8 cellular contexts compared by ENCODE assay signal in the genomic region with DNA sequence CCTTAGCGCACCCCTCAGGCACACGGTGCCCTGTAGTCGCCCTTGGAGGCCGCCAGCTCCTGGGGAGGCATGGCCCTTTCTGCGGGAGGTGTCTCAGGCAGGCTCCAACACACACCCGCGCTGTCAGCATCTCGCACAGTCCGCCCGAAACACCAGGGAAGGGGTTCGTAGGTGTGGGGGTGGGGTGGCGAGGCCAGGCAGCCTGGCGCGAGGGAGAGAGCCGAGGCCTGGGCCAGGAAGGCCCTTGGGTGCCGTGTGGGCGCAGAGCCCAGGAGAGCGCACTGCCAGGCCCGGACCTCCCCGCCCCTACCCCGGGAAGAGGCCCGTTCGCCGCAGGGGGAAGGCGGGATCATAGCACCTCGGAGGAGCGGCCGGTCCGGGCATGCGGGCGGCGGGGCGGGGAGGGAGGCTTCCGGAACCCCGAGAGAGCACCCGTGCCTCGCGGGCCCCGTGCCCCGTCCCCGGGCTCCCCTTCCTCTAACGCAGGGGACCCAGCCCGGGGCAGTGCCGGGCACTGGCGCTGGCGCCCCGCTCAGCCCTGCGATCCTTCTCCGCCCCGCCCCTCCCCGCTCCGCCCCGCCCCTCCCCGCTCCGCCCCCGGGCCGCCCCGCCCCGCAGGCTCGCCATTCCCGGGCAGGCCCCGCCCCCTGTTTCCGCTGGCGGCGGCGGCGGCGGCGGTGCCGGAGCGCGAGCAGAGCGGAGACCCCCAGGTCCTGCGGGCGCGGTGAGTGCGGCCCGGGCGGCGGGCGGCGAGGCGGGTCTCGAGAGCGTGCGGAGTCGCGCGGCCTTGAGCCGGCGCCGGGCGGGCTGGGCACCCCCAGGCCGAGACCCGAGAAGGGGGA. TPM values are rescaled to one million over a fixed set of nuclear protein-coding genes. Genes with fewer than 3 reads are reported as not detected.
A peak's percentile ranks its signal among the peaks of the same experiment; 100 is the strongest.
DNase-seq lines count a peak whose midpoint lies in the region; ATAC-seq, FAIRE-seq and TF ChIP-seq lines count a peak whose summit lies in the region.

A gene with protein sequence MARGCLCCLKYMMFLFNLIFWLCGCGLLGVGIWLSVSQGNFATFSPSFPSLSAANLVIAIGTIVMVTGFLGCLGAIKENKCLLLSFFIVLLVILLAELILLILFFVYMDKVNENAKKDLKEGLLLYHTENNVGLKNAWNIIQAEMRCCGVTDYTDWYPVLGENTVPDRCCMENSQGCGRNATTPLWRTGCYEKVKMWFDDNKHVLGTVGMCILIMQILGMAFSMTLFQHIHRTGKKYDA (plus strand): TSS at position 650 of the 842 bp plus-strand sequence. CDS start 123,815 bp downstream, outside the sequence.

- 11% methylated on average over 13 of the region's 95 CpGs for WGBS in A549 (ENCODE audit: missing lambda C conversion rate)
- WGBS in suprapubic skin: under 1% methylated on average over 38 of the region's 95 CpGs

- peak within 1 kb of the TSS; percentile 94 for H3K4me2 ChIP-seq in A549

- FAIRE-seq in A549 (lab: Jason Lieb, UNC) (no peak), frontal cortex (lab: Jason Lieb, UNC) (no peak)

- H3K27me3 ChIP-seq in neutrophil: peaks cover 89% of the 10 kb centered on the region
- no peaks in the 10 kb centered on the region for H3K27me3 ChIP-seq in suprapubic skin

- H3K4me3 ChIP-seq in A549 (peak within 1 kb of the TSS; percentile 87), neutrophil (ENCODE audit: low read depth in 1 of 2, low read length in 1 of 2) (peak within 1 kb of the TSS; percentile 57 to 73), suprapubic skin (peak within 1 kb of the TSS; percentile 74)

- POLR2A ChIA-PET in A549 (lab: Yijun Ruan, JAX): interaction anchor here (0.7 kb wide), 1 partner anchor 36 kb away, joined by 4 read pairs; no protein-coding TSS in a partner anchor

- TF ChIP-seq RAD21 in A549 (conservative IDR thresholded peaks at IDR 0.05 in 1 of 2, IDR thresholded peaks at IDR 0.05 in 1 of 2): no peak

- DNase-seq in A549 (ENCODE audit: low read depth in 1 of 2, low spot score in 1 of 2): peak; percentile 74 to 83
- DNase-seq in RKO (ENCODE audit: low spot score): peak; percentile 68
- peak; percentile 30 to 73 (median 42) for DNase-seq in activated naive CD4-positive, alpha-beta T cell (lab: John Stamatoyannopoulos, UW)
- peak; percentile 89 for DNase-seq in frontal cortex (ENCODE audit: low spot score in 2 of 2)
- peak; percentile 87 for DNase-seq in suprapubic skin (ENCODE audit: low spot score in 2 of 2)

- H3K36me3 ChIP-seq in neutrophil (no peaks in the 10 kb centered on the region), suprapubic skin (no peaks in the 10 kb centered on the region)

- CTCF ChIA-PET in A549 (lab: Yijun Ruan, JAX): interaction anchor here (1.0 to 10.6 kb wide), 4 partner anchors 9 to 198 kb away, joined by 3 to 127 read pairs (median 32); no protein-coding TSS in a partner anchor

- H3K4me1 ChIP-seq in A549 (peaks cover 11% of the 10 kb centered on the region; the same call in 2 of the 3 replicates), neutrophil (ENCODE audit: control insufficient read depth in 1 of 2, insufficient read depth in 1 of 2, low read depth in 1 of 2, low read length in 1 of 2) (peaks cover 6 to 7% of the 10 kb centered on the region in 2 experiments), suprapubic skin (peaks cover 38% of the 10 kb centered on the region)

- H3K9me3 ChIP-seq in A549 (no peaks in the 10 kb centered on the region), neutrophil (no peaks in the 10 kb centered on the region), suprapubic skin (no peaks in the 10 kb centered on the region)

- H3K27ac ChIP-seq in A549: peak within 1 kb of the TSS; percentile 83 to 87
- no peak within 1 kb of the TSS for H3K27ac ChIP-seq in neutrophil
- peak within 1 kb of the TSS; percentile 96 for H3K27ac ChIP-seq in suprapubic skin

- TF ChIP-seq POLR2A in A549 (IDR thresholded peaks at IDR 0.05; ENCODE audit: low read length) (peak; percentile 89), suprapubic skin (IDR thresholded peaks at IDR 0.05) (no peak)

- TF ChIP-seq CTCF in A549 (IDR thresholded peaks at IDR 0.05) (no peak), neutrophil (IDR thresholded peaks at IDR 0.05) (no peak), suprapubic skin (IDR thresholded peaks at IDR 0.05) (no peak)

- no peak for TF ChIP-seq EP300 in A549 (IDR thresholded peaks at IDR 0.05)
- no peak for TF ChIP-seq EP300 in suprapubic skin (IDR thresholded peaks at IDR 0.05)

- ATAC-seq in A549: peak; percentile 86 to 92
- peak; percentile 68 for ATAC-seq in GM18868 (IDR thresholded peaks at IDR 0.05; ENCODE audit: unreplicated experiment)
- peak; percentile 70 for ATAC-seq in HG03439 (IDR thresholded peaks at IDR 0.05; ENCODE audit: unreplicated experiment)

TF ChIP-seq in A549, 52 proteins besides CTCF, POLR2A, EP300 and RAD21:
- no peak for TF ChIP-seq CEBPB (IDR thresholded peaks at IDR 0.05)
- TF ChIP-seq PHF8 (IDR thresholded peaks at IDR 0.05; ENCODE audit: borderline replicate concordance, low read depth): peak; percentile 87
- no peak for TF ChIP-seq RNF2 (IDR thresholded peaks at IDR 0.05; ENCODE audit: borderline replicate concordance, low read depth)
- no peak for TF ChIP-seq HDAC2 (IDR thresholded peaks at IDR 0.05)
- peak; percentile 53 to 81; a peak in 4 of 5 replicates for TF ChIP-seq JUN (IDR thresholded peaks at IDR 0.05)
- no peak for TF ChIP-seq KDM1A (IDR thresholded peaks at IDR 0.05; ENCODE audit: low read depth)
- no peak for TF ChIP-seq MYC (IDR thresholded peaks at IDR 0.05; ENCODE audit: borderline replicate concordance, low read length)
- TF ChIP-seq, protein P1, sequence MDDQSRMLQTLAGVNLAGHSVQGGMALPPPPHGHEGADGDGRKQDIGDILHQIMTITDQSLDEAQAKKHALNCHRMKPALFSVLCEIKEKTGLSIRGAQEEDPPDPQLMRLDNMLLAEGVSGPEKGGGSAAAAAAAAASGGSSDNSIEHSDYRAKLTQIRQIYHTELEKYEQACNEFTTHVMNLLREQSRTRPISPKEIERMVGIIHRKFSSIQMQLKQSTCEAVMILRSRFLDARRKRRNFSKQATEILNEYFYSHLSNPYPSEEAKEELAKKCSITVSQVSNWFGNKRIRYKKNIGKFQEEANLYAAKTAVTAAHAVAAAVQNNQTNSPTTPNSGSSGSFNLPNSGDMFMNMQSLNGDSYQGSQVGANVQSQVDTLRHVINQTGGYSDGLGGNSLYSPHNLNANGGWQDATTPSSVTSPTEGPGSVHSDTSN (IDR thresholded peaks at IDR 0.05): no peak
- TF ChIP-seq HOXA7 (CRISPR knock-in tag; IDR thresholded peaks at IDR 0.05): no peak
- TF ChIP-seq, protein P2, sequence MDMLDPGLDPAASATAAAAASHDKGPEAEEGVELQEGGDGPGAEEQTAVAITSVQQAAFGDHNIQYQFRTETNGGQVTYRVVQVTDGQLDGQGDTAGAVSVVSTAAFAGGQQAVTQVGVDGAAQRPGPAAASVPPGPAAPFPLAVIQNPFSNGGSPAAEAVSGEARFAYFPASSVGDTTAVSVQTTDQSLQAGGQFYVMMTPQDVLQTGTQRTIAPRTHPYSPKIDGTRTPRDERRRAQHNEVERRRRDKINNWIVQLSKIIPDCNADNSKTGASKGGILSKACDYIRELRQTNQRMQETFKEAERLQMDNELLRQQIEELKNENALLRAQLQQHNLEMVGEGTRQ (IDR thresholded peaks at IDR 0.05): no peak
- no peak for TF ChIP-seq CHD2 (IDR thresholded peaks at IDR 0.05; ENCODE audit: low read length, partially characterized antibody)
- TF ChIP-seq, protein P3, sequence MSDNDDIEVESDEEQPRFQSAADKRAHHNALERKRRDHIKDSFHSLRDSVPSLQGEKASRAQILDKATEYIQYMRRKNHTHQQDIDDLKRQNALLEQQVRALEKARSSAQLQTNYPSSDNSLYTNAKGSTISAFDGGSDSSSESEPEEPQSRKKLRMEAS (IDR thresholded peaks at IDR 0.05): peak; percentile 72
- TF ChIP-seq SREBF2 (IDR thresholded peaks at IDR 0.05): no peak
- TF ChIP-seq, protein P4, sequence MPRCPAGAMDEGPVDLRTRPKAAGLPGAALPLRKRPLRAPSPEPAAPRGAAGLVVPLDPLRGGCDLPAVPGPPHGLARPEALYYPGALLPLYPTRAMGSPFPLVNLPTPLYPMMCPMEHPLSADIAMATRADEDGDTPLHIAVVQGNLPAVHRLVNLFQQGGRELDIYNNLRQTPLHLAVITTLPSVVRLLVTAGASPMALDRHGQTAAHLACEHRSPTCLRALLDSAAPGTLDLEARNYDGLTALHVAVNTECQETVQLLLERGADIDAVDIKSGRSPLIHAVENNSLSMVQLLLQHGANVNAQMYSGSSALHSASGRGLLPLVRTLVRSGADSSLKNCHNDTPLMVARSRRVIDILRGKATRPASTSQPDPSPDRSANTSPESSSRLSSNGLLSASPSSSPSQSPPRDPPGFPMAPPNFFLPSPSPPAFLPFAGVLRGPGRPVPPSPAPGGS (IDR thresholded peaks at IDR 0.05): peak; percentile 74; the same call in 1 of the 3 replicates
- no peak for TF ChIP-seq MAZ (IDR thresholded peaks at IDR 0.05; ENCODE audit: borderline replicate concordance, low read depth, low read length)
- TF ChIP-seq, protein P5, sequence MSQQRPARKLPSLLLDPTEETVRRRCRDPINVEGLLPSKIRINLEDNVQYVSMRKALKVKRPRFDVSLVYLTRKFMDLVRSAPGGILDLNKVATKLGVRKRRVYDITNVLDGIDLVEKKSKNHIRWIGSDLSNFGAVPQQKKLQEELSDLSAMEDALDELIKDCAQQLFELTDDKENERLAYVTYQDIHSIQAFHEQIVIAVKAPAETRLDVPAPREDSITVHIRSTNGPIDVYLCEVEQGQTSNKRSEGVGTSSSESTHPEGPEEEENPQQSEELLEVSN (IDR thresholded peaks at IDR 0.05; ENCODE audit: borderline replicate concordance, low read depth): peak; percentile 65; the same call in 1 of the 2 replicates
- 0 out of 2 replicates have a peak, but pooled peaks have one; percentile 12 for TF ChIP-seq HOXB5 (CRISPR knock-in tag; IDR thresholded peaks at IDR 0.05)
- TF ChIP-seq TFCP2L1 (CRISPR knock-in tag; IDR thresholded peaks at IDR 0.05): no peak

RNA-seq across cellular contexts. Expression of the gene that starts here (rescaled TPM):
- 16.1 and 20.1 TPM in 2 replicates for polyA plus RNA-seq in A549 (2011; rRNA removed)
- polyA plus RNA-seq in A549 (2012; cell fraction: cytosol; rRNA removed): 11.2 and 14.5 TPM in 2 replicates
- 20.0 and 20.1 TPM in 2 replicates for polyA plus RNA-seq in A549 (2012; cell fraction: nucleus; rRNA removed)
- polyA plus RNA-seq in A549 (2017; fragmentation: RNase III; extraction: RNeasy Plus Mini Kit Qiagen cat#74134 plus additional on column Dnase treatment): 10.2 to 12.4 TPM (median 11.3 TPM) in 3 replicates
- 12.9 and 16.7 TPM in 2 replicates for polyA minus RNA-seq in A549 (2011; rRNA and poly(A)+ RNA removed)
- total RNA-seq in frontal cortex: 22.4 TPM
- 10 to 100 TPM; 27.8 to 47.2 (median 34.3) TPM for total RNA-seq in suprapubic skin
